In the genomic region with DNA sequence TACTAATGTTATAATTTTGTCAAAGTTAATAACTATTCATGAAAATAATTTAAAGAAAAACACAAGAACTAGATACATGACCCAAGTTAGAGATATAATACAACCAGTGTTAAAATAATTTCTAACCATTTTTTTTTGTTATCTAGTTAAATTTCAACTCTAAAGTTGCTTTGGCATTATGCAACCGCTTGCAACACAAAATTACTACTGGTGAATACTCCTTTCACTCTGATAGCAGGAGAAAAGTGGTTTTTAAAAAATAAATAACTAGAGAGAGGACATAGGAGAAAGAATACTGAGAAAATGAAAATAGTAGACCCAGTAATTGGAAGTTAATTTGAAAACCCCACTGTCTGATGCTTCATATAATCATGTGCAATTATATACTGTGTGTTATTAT, we compare ENCODE assay signal across 25 cellular contexts.
DNase-seq lines count a peak whose midpoint lies in the region; ATAC-seq, FAIRE-seq and TF ChIP-seq lines count a peak whose summit lies in the region.
"Had no signal": no experiment of that assay in that cellular context is flagged by ENCODE, and none has a peak within 500 bp of the region (broad histone marks: within the 10 kb centered on the region; RNA-seq: fewer than 3 reads in every experiment).

No MANE protein-coding gene starts in this region.

- intact Hi-C loops in right lobe of liver (cut with DNase I) (no loop called here), HepG2 (cut with micrococcal nuclease; ENCODE audit: unreplicated experiment) (no loop called here)

- no peak overlapping the region for H2AK5ac ChIP-seq in mesenchymal stem cell (ENCODE audit: low read length, severe bottlenecking)

- TF ChIP-seq CTCF in right lobe of liver (IDR thresholded peaks at IDR 0.05) (no peak), HepG2 (CRISPR knock-in tag; IDR thresholded peaks at IDR 0.05) (no peak), gastroesophageal sphincter (IDR thresholded peaks at IDR 0.05) (no peak)

- H3K4me3 ChIP-seq in right lobe of liver (no peak overlapping the region), HepG2 (replicated peaks in 1 of 3; ENCODE audit: insufficient read depth in 1 of 3, low read depth in 2 of 3, low read length in 3 of 3) (no peak overlapping the region), gastroesophageal sphincter (no peak overlapping the region), mesenchymal stem cell (ENCODE audit: insufficient read depth in 1 of 2, low read depth in 1 of 2, low read length in 2 of 2) (no peak overlapping the region)
- H3K4me3 ChIP-seq: A549; BLaER1 treated with 17β-estradiol and CSF1 and Interleukin-3, amounts not matched to agents 10 nM and 100 nM; GM12878 had no signal

- no peak overlapping the region for H2BK12ac ChIP-seq in mesenchymal stem cell (ENCODE audit: low read length in 2 of 2)

- H4K20me1 ChIP-seq in HepG2 (ENCODE audit: insufficient read depth, low read length) = no peaks in the 10 kb centered on the region
- H4K20me1 ChIP-seq: BLaER1 treated with 17β-estradiol and CSF1 and Interleukin-3, amounts not matched to agents 10 nM and 100 nM had no signal

- no peak overlapping the region for H3K14ac ChIP-seq in mesenchymal stem cell (ENCODE audit: low read length in 2 of 2)

- no peak overlapping the region for H3K23ac ChIP-seq in mesenchymal stem cell (ENCODE audit: low read length in 2 of 2)

- CTCF ChIA-PET in HepG2 (lab: Yijun Ruan, JAX; ENCODE audit: low intra/inter-chr PET ratio, low total read pairs) = no interaction called here

- H3K9ac ChIP-seq in HepG2 (ENCODE audit: insufficient read depth, low read depth, low read length) = no peak overlapping the region
- no peak overlapping the region for H3K9ac ChIP-seq in mesenchymal stem cell (ENCODE audit: low read length)
- H3K9ac ChIP-seq: BLaER1 treated with 17β-estradiol and CSF1 and Interleukin-3, amounts not matched to agents 10 nM and 100 nM had no signal

- H3K79me2 ChIP-seq in HepG2 (ENCODE audit: insufficient read depth, low read length) = no peaks in the 10 kb centered on the region

- H2AFZ ChIP-seq in HepG2 (ENCODE audit: low read length) = no peak overlapping the region
- H2AFZ ChIP-seq in mesenchymal stem cell (ENCODE audit: low read depth, low read length) = no peak overlapping the region

- H2BK15ac ChIP-seq in mesenchymal stem cell (ENCODE audit: low read depth, poor library complexity, severe bottlenecking) = no peak overlapping the region

- H3K9me3 ChIP-seq in right lobe of liver (no peaks in the 10 kb centered on the region), HepG2 (ENCODE audit: low read length) (peaks cover 5% of the 10 kb centered on the region; the same call in 1 of the 2 replicates), gastroesophageal sphincter (peaks cover 0 to 9% (median 0%) of the 10 kb centered on the region in 3 donors), mesenchymal stem cell (ENCODE audit: control insufficient read depth, low read length) (peaks cover 18% of the 10 kb centered on the region)
- H3K9me3 ChIP-seq: A549, Caco-2 had no signal

- no peak overlapping the region for H3K18ac ChIP-seq in mesenchymal stem cell (ENCODE audit: low read depth in 1 of 2, low read length in 2 of 2)

- TF ChIP-seq EP300 in HepG2 (IDR thresholded peaks at IDR 0.05; ENCODE audit: low read depth in 2 of 2, low read length in 2 of 2) (no peak), HepG2 (CRISPR knock-in tag; IDR thresholded peaks at IDR 0.05; ENCODE audit: borderline replicate concordance) (no peak), gastroesophageal sphincter (IDR thresholded peaks at IDR 0.05) (no peak)

- H2BK120ac ChIP-seq in mesenchymal stem cell (ENCODE audit: low read depth, low read length) = no peak overlapping the region

- H4K91ac ChIP-seq in mesenchymal stem cell (ENCODE audit: low read length) = no peak overlapping the region

- POLR2A ChIA-PET in HepG2 (lab: Yijun Ruan, JAX) = no interaction called here

- 26% methylated on average over 1 of the region's 1 CpG for whole genome bisulfite sequencing in right lobe of liver (ENCODE audit: insufficient coverage, low coverage, low lambda C conversion rate, missing lambda C conversion rate)
- 2% methylated on average over 1 of the region's 1 CpG for WGBS in HepG2 (ENCODE audit: low lambda C conversion rate)
- WGBS in gastroesophageal sphincter (ENCODE audit: low coverage in 1 of 2), 2 donors = 78 to 89% methylated on average over 1 of the region's 1 CpG
- WGBS in mesenchymal stem cell = no CpG with 5 or more reads among the region's 1 CpG

- TF ChIP-seq POLR2A in right lobe of liver (IDR thresholded peaks at IDR 0.05) = no peak
- TF ChIP-seq POLR2A in HepG2 (IDR thresholded peaks at IDR 0.05; ENCODE audit: insufficient read depth in 1 of 2, low read depth in 2 of 2, low read length in 2 of 2) = no peak
- no peak for TF ChIP-seq POLR2A in gastroesophageal sphincter (IDR thresholded peaks at IDR 0.05)

- H2BK5ac ChIP-seq in mesenchymal stem cell (ENCODE audit: low read depth, low read length, poor library complexity, severe bottlenecking) = no peak overlapping the region

- FAIRE-seq in HepG2 (lab: Jason Lieb, UNC) (no peak), RCC 7860 (lab: Jason Lieb, UNC) (peak; percentile 8)
- FAIRE-seq: GM12878, GM12892, GM18507 had no signal

- H3K27me3 ChIP-seq in right lobe of liver (no peaks in the 10 kb centered on the region), HepG2 (ENCODE audit: control insufficient read depth in 1 of 2, insufficient read depth in 2 of 2, low read length in 2 of 2) (no peaks in the 10 kb centered on the region), gastroesophageal sphincter (no peaks in the 10 kb centered on the region), mesenchymal stem cell (ENCODE audit: control insufficient read depth in 1 of 2, insufficient read depth in 1 of 2, low read length in 2 of 2) (no peaks in the 10 kb centered on the region)
- H3K27me3 ChIP-seq: BLaER1 treated with 17β-estradiol and CSF1 and Interleukin-3, amounts not matched to agents 10 nM and 100 nM had no signal

- peak; percentile 53 to 73 (median 66) for ATAC-seq in right lobe of liver
- ATAC-seq in HepG2 = no peak
- peak; percentile 71 for ATAC-seq in left lobe of liver
- no peak for ATAC-seq in gastroesophageal sphincter
- no peak for ATAC-seq in HG02884 (IDR thresholded peaks at IDR 0.05; ENCODE audit: unreplicated experiment)
- ATAC-seq: A549; CD8-positive, alpha-beta T cell; GM12878 had no signal

- H3K36me3 ChIP-seq in right lobe of liver (no peaks in the 10 kb centered on the region), HepG2 (replicated peaks in 1 of 2; ENCODE audit: control insufficient read depth in 1 of 2, insufficient read depth in 2 of 2, low read length in 2 of 2) (no peaks in the 10 kb centered on the region), gastroesophageal sphincter (no peaks in the 10 kb centered on the region), mesenchymal stem cell (ENCODE audit: control insufficient read depth in 1 of 2, insufficient read depth in 2 of 2, low read depth in 1 of 2, low read length in 2 of 2) (no peaks in the 10 kb centered on the region)
- H3K36me3 ChIP-seq: BLaER1 treated with 17β-estradiol and CSF1 and Interleukin-3, amounts not matched to agents 10 nM and 100 nM had no signal

- no peak overlapping the region for H4K8ac ChIP-seq in mesenchymal stem cell (ENCODE audit: low read length)

- in situ Hi-C loops in HepG2 (cut with HindIII; ENCODE audit: extremely low pct_ligation_motif_present, low pct_unique_long_range_greater_than_20kb) = no loop called here

- DNase-seq in right lobe of liver (no peak), HepG2 (ENCODE audit: low spot score) (no peak), RCC 7860 (ENCODE audit: low spot score) (no peak), left lobe of liver (ENCODE audit: low spot score) (no peak), mesenchymal stem cell (no peak)
- DNase-seq: AML-193; Caco-2; CD4-positive, alpha-beta T cell; CD8-positive, alpha-beta T cell; DMS 273 treated with DMSO at 0.1 percent for 48 hours; DMS153; DMS53; DMS79; DND-41; EL; GDM1 had no signal

- no peak for TF ChIP-seq RAD21 in HepG2 (CRISPR knock-in tag; IDR thresholded peaks at IDR 0.05)

- H3K27ac ChIP-seq in right lobe of liver (no peak overlapping the region), HepG2 (ENCODE audit: extremely low read length, insufficient read depth, low read length) (no peak overlapping the region), gastroesophageal sphincter (no peak overlapping the region), mesenchymal stem cell (ENCODE audit: low read length, poor library complexity, severe bottlenecking) (no peak overlapping the region)
- H3K27ac ChIP-seq: 22Rv1; A549; BLaER1 treated with 17β-estradiol and CSF1 and Interleukin-3, amounts not matched to agents 10 nM and 100 nM; C4-2B had no signal

- H3K4ac ChIP-seq in mesenchymal stem cell (ENCODE audit: low read depth in 1 of 2, low read length in 2 of 2) = no peak overlapping the region

- H3K4me2 ChIP-seq in HepG2 (ENCODE audit: low read depth, low read length) (no peak overlapping the region), mesenchymal stem cell (ENCODE audit: low read length, poor library complexity, severe bottlenecking) (no peak overlapping the region)
- H3K4me2 ChIP-seq: A549; BLaER1 treated with 17β-estradiol and CSF1 and Interleukin-3, amounts not matched to agents 10 nM and 100 nM had no signal

- H3K4me1 ChIP-seq in right lobe of liver (peaks cover 0 to 13% (median 0%) of the 10 kb centered on the region in 4 donors), HepG2 (ENCODE audit: insufficient read depth, low read length) (no peaks in the 10 kb centered on the region), gastroesophageal sphincter (no peaks in the 10 kb centered on the region), mesenchymal stem cell (ENCODE audit: control insufficient read depth, insufficient read depth, low read depth, low read length) (no peaks in the 10 kb centered on the region)
- H3K4me1 ChIP-seq: A549, Caco-2 had no signal

- no TSS peak for BruUV-seq in HepG2 (replicated peaks; lab: Mats Ljungman, UMichigan)

- no peaks in the 10 kb centered on the region for H3K79me1 ChIP-seq in mesenchymal stem cell (replicated peaks; ENCODE audit: low read length, poor library complexity, severe bottlenecking)

Comparison
In these comparisons a context has a peak if more than half of its experiments do, and no peak if none do; other contexts are left out.
1. ATAC-seq: peak in right lobe of liver (4 of 4) and left lobe of liver (single experiment); none in HepG2 (single experiment), gastroesophageal sphincter (single experiment) and HG02884 (single experiment).